In genomic region chr4:62454535-62454934, GRCh38 we compare ENCODE assay signal across 37 cellular contexts.
"Had no signal": no experiment of that assay in that cellular context is flagged by ENCODE, and none has a peak within 500 bp of the region (broad histone marks: within the 10 kb centered on the region; RNA-seq: fewer than 3 reads in every experiment).

No MANE protein-coding gene starts in this region.

- FAIRE-seq: astrocyte, TTC549 had no signal

- H3K4me1 ChIP-seq: adrenal gland, body of pancreas, breast epithelium had no signal

- H3K27me3 ChIP-seq: adrenal gland, body of pancreas, brain microvascular endothelial cell, breast epithelium had no signal

- DNase-seq: activated B cell treated with CpG ODN at 0.5 μM for 24 hours; activated CD4-positive, alpha-beta memory T cell treated with anti-CD3 and anti-CD28 coated beads for 36 hours; activated CD4-positive, alpha-beta T cell treated with anti-CD3 and anti-CD28 coated beads for 4 hours; activated CD4-positive, alpha-beta T cell treated with anti-CD3 and anti-CD28 coated beads, Interleukin-2, amount 10 ng/mL, durations not matched to agents 24 days and 14 days; activated CD4-positive, alpha-beta T cell treated with anti-CD3 and anti-CD28 coated beads, Interleukin-2, amount 50 U/mL, for 1 hour; activated CD4-positive, alpha-beta T cell treated with anti-CD3 and anti-CD28 coated beads, Interleukin-2, amount 50 U/mL, for 4 hours; activated CD4-positive, CD25-positive, alpha-beta regulatory T cell treated with anti-CD3 and anti-CD28 coated beads, Interleukin-2, amount 50 U/mL, for 72 hours; activated CD8-positive, alpha-beta memory T cell treated with anti-CD3 and anti-CD28 coated beads, Interleukin-2, amount 50 U/mL, for 4 hours; activated CD8-positive, alpha-beta T cell treated with anti-CD3 and anti-CD28 coated beads for 36 hours; activated effector memory CD4-positive, alpha-beta T cell treated with anti-CD3 and anti-CD28 coated beads, Interleukin-2, amount 50 U/mL, for 16 hours; activated gamma-delta T cell treated with Interleukin-2 at 50 U/mL for 16 hours; activated naive CD4-positive, alpha-beta T cell; activated naive CD4-positive, alpha-beta T cell treated with anti-CD3 and anti-CD28 coated beads for 36 hours; activated naive CD4-positive, alpha-beta T cell treated with anti-CD3 and anti-CD28 coated beads, Interleukin-2, amount 50 U/mL, for 16 hours; activated naive CD8-positive, alpha-beta T cell treated with anti-CD3 and anti-CD28 coated beads for 36 hours; activated T-cell treated with anti-CD3 and anti-CD28 coated beads for 4 hours; activated T-cell treated with anti-CD3 and anti-CD28 coated beads, Interleukin-2, amount 50 U/mL, for 1 hour; activated T-cell treated with anti-CD3 and anti-CD28 coated beads, Interleukin-2, amount 50 U/mL, for 4 hours; activated T-cell treated with anti-CD3 and anti-CD28 coated beads, Interleukin-2, amount 50 U/mL, for 72 hours; adrenal gland; amniotic stem cell; aorta; body of pancreas; brain microvascular endothelial cell; central memory CD4-positive, alpha-beta T cell; T-helper 1 cell; T-helper 2 cell; T-helper 9 cell had no signal

- H3K4me1 Mint-ChIP-seq: activated B cell treated with CpG ODN at 0.5 μM for 24 hours; activated CD4-positive, alpha-beta T cell treated with anti-CD3 and anti-CD28 coated beads, Interleukin-2, amount 10 ng/mL, durations not matched to agents 24 days and 14 days; activated naive CD8-positive, alpha-beta T cell treated with anti-CD3 and anti-CD28 coated beads for 36 hours; activated T-helper 17 cell treated with anti-CD3 and anti-CD28 coated beads, Interleukin-2, amount 50 U/mL, for 72 hours had no signal

- H3K27ac ChIP-seq: adrenal gland, body of pancreas, brain microvascular endothelial cell, breast epithelium, VCaP had no signal

- H3K9me3 ChIP-seq: adrenal gland, body of pancreas, breast epithelium had no signal

- ATAC-seq: activated CD8-positive, alpha-beta T cell treated with anti-CD3 and anti-CD28 coated beads for 36 hours; activated naive CD4-positive, alpha-beta T cell treated with anti-CD3 and anti-CD28 coated beads, Interleukin-2, amount 50 U/mL, for 72 hours; activated T-cell treated with anti-CD3 and anti-CD28 coated beads, Interleukin-2, amount 50 U/mL, for 4 hours; activated T-cell treated with anti-CD3 and anti-CD28 coated beads, Interleukin-2, amount 50 U/mL, for 72 hours; activated T-helper 17 cell treated with anti-CD3 and anti-CD28 coated beads, Interleukin-2, amount 50 U/mL, for 72 hours; body of pancreas had no signal

- H3K27ac Mint-ChIP-seq: activated B cell treated with CpG ODN at 0.5 μM for 24 hours; activated CD4-positive, alpha-beta memory T cell treated with anti-CD3 and anti-CD28 coated beads for 36 hours; activated CD4-positive, alpha-beta T cell treated with anti-CD3 and anti-CD28 coated beads, Interleukin-2, amount 10 ng/mL, durations not matched to agents 24 days and 14 days; activated CD8-positive, alpha-beta T cell treated with anti-CD3 and anti-CD28 coated beads for 36 hours; activated naive CD4-positive, alpha-beta T cell treated with anti-CD3 and anti-CD28 coated beads for 36 hours; activated naive CD4-positive, alpha-beta T cell treated with anti-CD3 and anti-CD28 coated beads, Interleukin-2, amount 50 U/mL, for 72 hours; activated naive CD8-positive, alpha-beta T cell treated with anti-CD3 and anti-CD28 coated beads for 36 hours; activated T-cell treated with anti-CD3 and anti-CD28 coated beads, Interleukin-2, amount 50 U/mL, for 72 hours; activated T-helper 1 cell treated with anti-CD3 and anti-CD28 coated beads, Interleukin-12 subunit alpha, Interleukin-12 subunit beta, Interleukin-2, Interleukin-4 antibody, amounts not matched to agents 30 ng/mL and 10 ng/mL and 1 ng/mL, durations not matched to agents 14 hours and 24 hours and 36 hours; activated T-helper 17 cell treated with anti-CD3 and anti-CD28 coated beads, Interleukin-2, amount 50 U/mL, for 72 hours; T-helper 1 cell treated with Interleukin-12 subunit alpha and Interleukin-12 subunit beta and Interleukin-4 antibody, amounts not matched to agents 30 μg/mL and 1 μg/mL, for 36 hours; T-helper 2 cell treated with Interferon-gamma antibody and Interleukin-4, amounts not matched to agents 5 μg/mL and 100 μg/mL, for 36 hours had no signal

- H3K4me3 Mint-ChIP-seq: activated B cell treated with CpG ODN at 0.5 μM for 24 hours; activated CD4-positive, alpha-beta memory T cell treated with anti-CD3 and anti-CD28 coated beads for 36 hours; activated CD4-positive, alpha-beta T cell treated with anti-CD3 and anti-CD28 coated beads, Interleukin-2, amount 10 ng/mL, durations not matched to agents 24 days and 14 days; activated CD8-positive, alpha-beta T cell treated with anti-CD3 and anti-CD28 coated beads for 36 hours; activated naive CD4-positive, alpha-beta T cell treated with anti-CD3 and anti-CD28 coated beads for 36 hours; activated naive CD8-positive, alpha-beta T cell treated with anti-CD3 and anti-CD28 coated beads for 36 hours; activated T-cell treated with anti-CD3 and anti-CD28 coated beads, Interleukin-2, amount 50 U/mL, for 4 hours; activated T-cell treated with anti-CD3 and anti-CD28 coated beads, Interleukin-2, amount 50 U/mL, for 72 hours; activated T-helper 1 cell treated with anti-CD3 and anti-CD28 coated beads, Interleukin-12 subunit alpha, Interleukin-12 subunit beta, Interleukin-2, Interleukin-4 antibody, amounts not matched to agents 30 ng/mL and 10 ng/mL and 1 ng/mL, durations not matched to agents 14 hours and 24 hours and 36 hours; activated T-helper 17 cell treated with anti-CD3 and anti-CD28 coated beads, Interleukin-2, amount 50 U/mL, for 72 hours; T-helper 1 cell treated with Interleukin-12 subunit alpha and Interleukin-12 subunit beta and Interleukin-4 antibody, amounts not matched to agents 30 μg/mL and 1 μg/mL, for 36 hours; T-helper 2 cell treated with Interferon-gamma antibody and Interleukin-4, amounts not matched to agents 5 μg/mL and 100 μg/mL, for 36 hours had no signal

- H3K36me3 Mint-ChIP-seq: activated CD4-positive, alpha-beta memory T cell treated with anti-CD3 and anti-CD28 coated beads for 36 hours; activated naive CD4-positive, alpha-beta T cell treated with anti-CD3 and anti-CD28 coated beads, Interleukin-2, amount 50 U/mL, for 72 hours; activated naive CD8-positive, alpha-beta T cell treated with anti-CD3 and anti-CD28 coated beads for 36 hours had no signal

- H3K4me3 ChIP-seq: adrenal gland, body of pancreas, breast epithelium had no signal

- H3K27me3 Mint-ChIP-seq: activated B cell treated with CpG ODN at 0.5 μM for 24 hours; activated CD4-positive, alpha-beta memory T cell treated with anti-CD3 and anti-CD28 coated beads for 36 hours; activated CD4-positive, alpha-beta T cell treated with anti-CD3 and anti-CD28 coated beads, Interleukin-2, amount 10 ng/mL, durations not matched to agents 24 days and 14 days; activated CD8-positive, alpha-beta T cell treated with anti-CD3 and anti-CD28 coated beads for 36 hours; activated naive CD8-positive, alpha-beta T cell treated with anti-CD3 and anti-CD28 coated beads for 36 hours; activated T-helper 17 cell treated with anti-CD3 and anti-CD28 coated beads, Interleukin-2, amount 50 U/mL, for 72 hours had no signal

- H3K36me3 ChIP-seq: adrenal gland, brain microvascular endothelial cell, breast epithelium had no signal

- H3K9me3 Mint-ChIP-seq: activated CD4-positive, alpha-beta T cell treated with anti-CD3 and anti-CD28 coated beads, Interleukin-2, amount 10 ng/mL, durations not matched to agents 24 days and 14 days had no signal
